8 cellular contexts compared by ENCODE assay signal in genomic region chr14:91116401-91116800, GRCh38. TPM values are rescaled to one million over a fixed set of nuclear protein-coding genes. Genes with fewer than 3 reads are reported as not detected.
A peak's percentile ranks its signal among the peaks of the same experiment; 100 is the strongest.
DNase-seq lines count a peak whose midpoint lies in the region; ATAC-seq and TF ChIP-seq lines count a peak whose summit lies in the region.
"Not testable (repeated sequence)": the region's sequence is repeated elsewhere in the genome, so short reads cannot be mapped to it uniquely, and the experiment has no call there.

No MANE protein-coding gene starts in this region.

- TF ChIP-seq CTCF in Caco-2 (IDR thresholded peaks at IDR 0.05; ENCODE audit: insufficient read depth in 1 of 2, low read depth in 1 of 2, low read length in 1 of 2, severe bottlenecking in 1 of 2, unreplicated experiment in 1 of 2); lower lobe of right lung (IDR thresholded peaks at IDR 0.05); transverse colon (IDR thresholded peaks at IDR 0.05): not testable (repeated sequence)

- WGBS in transverse colon (ENCODE audit: low coverage in 1 of 2), 2 donors, result 71 to 75% methylated on average over 3 of the region's 3 CpGs

- not testable (repeated sequence) for H3K9me3 ChIP-seq in Caco-2; T-helper 17 cell (ENCODE audit: control insufficient read depth, low read length, poor library complexity, severe bottlenecking); duodenal mucosa (ENCODE audit: control insufficient read depth in 1 of 2, low read length in 2 of 2); lower lobe of right lung; transverse colon

- intact Hi-C loops in Caco-2 (cut with micrococcal nuclease; ENCODE audit: unreplicated experiment); lower lobe of right lung (cut with DNase I); transverse colon (cut with DNase I; ENCODE audit: low total_unique reads): not testable (repeated sequence)

- POLR2A ChIA-PET in Caco-2 (lab: Charles Lee), result not testable (repeated sequence)

- peak overlapping the region; percentile 96 to 99 for H3K9ac ChIP-seq in duodenal mucosa (ENCODE audit: low read depth in 1 of 2, low read length in 2 of 2)

- not testable (repeated sequence) for DNase-seq in Caco-2, T-helper 17 cell, lower lobe of right lung
- DNase-seq in NAMALWA (ENCODE audit: low spot score) (peak; percentile 19), transverse colon (peak; percentile 34)
- peak; percentile 64 for DNase-seq in activated effector memory CD4-positive, alpha-beta T cell treated with anti-CD3 and anti-CD28 coated beads, Interleukin-2, amount 50 U/mL, for 16 hours

- H3K4me3 Mint-ChIP-seq in Caco-2 (ENCODE audit: unreplicated experiment), result peak overlapping the region; percentile 52
- peak overlapping the region; percentile 98 for H3K4me3 Mint-ChIP-seq in T-helper 17 cell

- CTCF ChIA-PET in Caco-2 (lab: Charles Lee), result interaction anchor here (0.7 kb wide), 1 partner anchor 33 kb away, joined by 3 read pairs; no protein-coding TSS in a partner anchor

- BruUV-seq in Caco-2 (replicated peaks; lab: Mats Ljungman, UMichigan), result not testable (repeated sequence)

- not testable (repeated sequence) for H3K4me1 ChIP-seq in Caco-2
- H3K4me1 ChIP-seq in duodenal mucosa (ENCODE audit: control insufficient read depth in 1 of 2, insufficient read depth in 2 of 2, low read length in 2 of 2), result peaks cover 46 to 51% of the 10 kb centered on the region in 2 donors
- peaks cover 44% of the 10 kb centered on the region for H3K4me1 ChIP-seq in lower lobe of right lung
- peaks cover 12 to 59% (median 54%) of the 10 kb centered on the region in 4 donors for H3K4me1 ChIP-seq in transverse colon

- not testable (repeated sequence) for H3K27me3 ChIP-seq in Caco-2 (replicated peaks; ENCODE audit: control insufficient read depth, insufficient read depth, low read length); duodenal mucosa (ENCODE audit: control insufficient read depth in 1 of 2, insufficient read depth in 2 of 2, low read length in 2 of 2); lower lobe of right lung (ENCODE audit: low read depth); transverse colon

- H3K36me3 Mint-ChIP-seq in Caco-2 (ENCODE audit: insufficient read depth, unreplicated experiment) (peaks cover 37% of the 10 kb centered on the region), T-helper 17 cell (ENCODE audit: low read depth) (peaks cover 12% of the 10 kb centered on the region)

- not testable (repeated sequence) for TF ChIP-seq EP300 in transverse colon (IDR thresholded peaks at IDR 0.05; ENCODE audit: low read depth)

- H3K27ac ChIP-seq in duodenal mucosa (ENCODE audit: low read depth, low read length), result peak overlapping the region; percentile 98
- peak overlapping the region; percentile 97 for H3K27ac ChIP-seq in lower lobe of right lung
- H3K27ac ChIP-seq in skin epidermis, result peak overlapping the region; percentile 5 to 99 (median 93)
- peak overlapping the region; percentile 95 to 99 (median 97) for H3K27ac ChIP-seq in transverse colon

- H3K27me3 Mint-ChIP-seq in Caco-2 (ENCODE audit: insufficient read depth, unreplicated experiment); T-helper 17 cell: not testable (repeated sequence)

- in situ Hi-C loops in transverse colon (cut with MboI; ENCODE audit: low pct_ligation_motif_present in 1 of 4, low pct_unique_long_range_greater_than_20kb in 1 of 4, low sequenced_read_pairs in 3 of 4), result not testable (repeated sequence)

- not testable (repeated sequence) for H3K4me3 ChIP-seq in Caco-2 (ENCODE audit: low read depth, low read length)
- H3K4me3 ChIP-seq in duodenal mucosa (ENCODE audit: low read depth in 1 of 2, low read length in 2 of 2) (peak overlapping the region; percentile 82 to 84), lower lobe of right lung (peak overlapping the region; percentile 87), skin epidermis (peak overlapping the region in 1 of 7 experiments; percentile 49), transverse colon (peak overlapping the region in 2 of 4 donors; percentile 53 to 61)

- H3K4me1 Mint-ChIP-seq in Caco-2 (ENCODE audit: low read depth, unreplicated experiment), result peaks cover 11% of the 10 kb centered on the region
- H3K4me1 Mint-ChIP-seq in T-helper 17 cell, result peaks cover 53% of the 10 kb centered on the region

- TF ChIP-seq POLR2A in transverse colon (IDR thresholded peaks at IDR 0.05), result not testable (repeated sequence)

- H3K36me3 ChIP-seq in Caco-2 (ENCODE audit: control insufficient read depth, insufficient read depth, low read length); lower lobe of right lung; transverse colon: not testable (repeated sequence)
- H3K36me3 ChIP-seq in duodenal mucosa (ENCODE audit: control insufficient read depth in 1 of 2, insufficient read depth in 2 of 2, low read length in 2 of 2), result peaks cover 4 to 11% of the 10 kb centered on the region in 2 donors

- not testable (repeated sequence) for ATAC-seq in T-helper 17 cell, lower lobe of right lung

- H3K27ac Mint-ChIP-seq in Caco-2 (ENCODE audit: unreplicated experiment), result not testable (repeated sequence)
- H3K27ac Mint-ChIP-seq in T-helper 17 cell, result peak overlapping the region; percentile 98

- H3K9me3 Mint-ChIP-seq in Caco-2 (ENCODE audit: unreplicated experiment), result not testable (repeated sequence)

RNA-seq across cellular contexts. Expression of gene DGLUCY, which starts 2.5 kb away (rescaled TPM):
- 47.8 and 54.8 TPM in 2 replicates for total RNA-seq in Caco-2 (2022)
- total RNA-seq in T-helper 17 cell, result 10 to 100 TPM; 81.7 to 86.0 TPM
- total RNA-seq in lower lobe of right lung, result 102 TPM
- 100 to 1,000 TPM in 2 of 4 donors, 10 to 100 TPM in 2; 62.1 to 229 (median 102) TPM for total RNA-seq in transverse colon

RNA-seq across cellular contexts. Expression of gene RPS6KA5, which starts 56.0 kb away (rescaled TPM):
- total RNA-seq in Caco-2 (2022) (5.7 and 6.0 TPM in 2 replicates), T-helper 17 cell (10 to 100 TPM; 35.4 to 42.0 TPM), lower lobe of right lung (11.3 TPM), transverse colon (10 to 100 TPM in 3 of 4 donors, 1 to 10 TPM in 1; 7.5 to 32.8 (median 28.0) TPM)
